ENCODE assay signal across 8 cellular contexts in the genomic region with DNA sequence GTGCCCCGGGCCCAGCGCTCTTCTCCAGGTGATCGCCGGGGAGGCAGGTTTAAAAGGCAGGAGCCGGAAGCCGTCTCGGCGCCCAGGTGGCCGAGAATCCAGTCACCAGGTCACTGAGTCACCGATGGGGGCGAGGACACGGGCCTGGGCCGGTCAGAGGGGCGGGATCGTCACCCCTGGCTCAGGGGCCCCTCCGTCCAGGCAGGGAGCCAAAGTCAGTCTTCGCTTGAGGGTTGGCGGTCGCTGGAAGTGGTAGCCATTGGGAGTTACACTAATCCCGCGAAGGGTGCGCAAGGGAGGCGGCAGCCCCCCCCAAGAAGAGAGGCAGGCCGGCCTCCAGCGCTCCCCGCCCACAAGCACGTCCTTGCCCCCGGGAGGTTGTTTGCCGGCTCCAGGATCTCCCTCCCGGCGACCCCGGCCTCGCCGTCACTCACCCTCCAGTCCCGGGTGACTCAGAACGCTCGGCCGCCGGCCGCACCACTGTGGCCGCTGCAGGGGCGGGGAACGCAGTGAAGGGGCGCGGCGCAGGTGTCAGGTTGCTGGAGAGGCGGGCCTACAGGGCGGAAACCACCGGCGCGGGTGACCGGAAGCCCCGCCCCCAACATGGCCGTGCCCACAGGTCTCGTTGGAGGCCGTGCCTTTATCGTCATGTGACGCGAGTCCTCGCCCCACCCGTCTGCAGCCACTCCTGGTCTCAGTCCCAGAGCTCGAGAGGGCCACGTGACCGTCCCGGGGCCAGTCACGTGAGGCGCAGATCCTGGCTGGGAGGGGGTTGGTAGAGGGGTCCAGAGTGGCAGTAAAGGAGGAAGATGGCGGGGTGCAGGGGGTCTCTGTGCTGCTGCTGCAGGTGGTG. TPM values are rescaled to one million over a fixed set of nuclear protein-coding genes. Genes with fewer than 3 reads are reported as not detected.
A peak's percentile ranks its signal among the peaks of the same experiment; 100 is the strongest.
DNase-seq lines count a peak whose midpoint lies in the region; ATAC-seq, FAIRE-seq and TF ChIP-seq lines count a peak whose summit lies in the region.

TSS of gene CLCN6 (plus strand) at position 738 of the 853 bp plus-strand sequence. CDS start at position 810, 72 bp downstream.
TSS of gene MTHFR (minus strand) at position 511 of the 853 bp plus-strand sequence. CDS start 2,848 bp downstream, outside the sequence.

- no peaks in the 10 kb centered on the region for H3K27me3 Mint-ChIP-seq in progenitor cell of endocrine pancreas

- no peak for TF ChIP-seq CTCF in progenitor cell of endocrine pancreas (IDR thresholded peaks at IDR 0.05; ENCODE audit: unreplicated experiment)

- H3K27ac Mint-ChIP-seq in progenitor cell of endocrine pancreas = peak within 1 kb of the TSS; percentile 97

- FAIRE-seq in GM12892 (lab: Jason Lieb, UNC) = peak; percentile 98

- intact Hi-C loops in left cardiac atrium (cut with DNase I) = loop anchor here in 1 of 2 donors (2.0 kb wide), 1 partner anchor 15 kb away; no protein-coding TSS in a partner anchor

- ATAC-seq in HG02852 (IDR thresholded peaks at IDR 0.05; ENCODE audit: unreplicated experiment) = peak; percentile 77
- ATAC-seq in left cardiac atrium = peak; percentile 88 to 89

- peak within 1 kb of the TSS; percentile 100 for H3K4me3 Mint-ChIP-seq in progenitor cell of endocrine pancreas (ENCODE audit: low read depth)

- H3K36me3 Mint-ChIP-seq in progenitor cell of endocrine pancreas (ENCODE audit: insufficient read depth) = peaks cover 5% of the 10 kb centered on the region

- H3K4me1 Mint-ChIP-seq in progenitor cell of endocrine pancreas (ENCODE audit: low read depth) = peaks cover 44% of the 10 kb centered on the region

- TF ChIP-seq POLR2A in GM12892 (IDR thresholded peaks at IDR 0.05; ENCODE audit: low read depth, low read length) = peak; percentile 76; the same call in 1 of the 2 replicates

- no peaks in the 10 kb centered on the region for H3K9me3 Mint-ChIP-seq in progenitor cell of endocrine pancreas (ENCODE audit: low read depth)

- DNase-seq in GM12892 (ENCODE audit: insufficient read length) (peak; percentile 97), NCI-H146 (lab: John Stamatoyannopoulos, UW) (peak; percentile 97), T-helper 1 cell (peak; percentile 98 to 99 (median 98)), amniotic epithelial cell (ENCODE audit: low read depth) (peak; percentile 98), left cardiac atrium (peak; percentile 100), progenitor cell of endocrine pancreas (ENCODE audit: low spot score, unreplicated experiment) (peak; percentile 99), ureter (ENCODE audit: low spot score) (peak; percentile 100)

RNA-seq across cellular contexts. Expression of gene CLCN6, which starts in this region (rescaled TPM):
- polyA plus RNA-seq in GM12892 (2012; ENCODE audit: missing spikeins) = 14.2 TPM
- total RNA-seq in left cardiac atrium (10 to 100 TPM; 32.1 to 49.0 TPM), progenitor cell of endocrine pancreas (44.1 and 44.3 TPM in 2 replicates), ureter (25.9 TPM)

RNA-seq across cellular contexts. Expression of gene MTHFR, which starts in this region (rescaled TPM):
- polyA plus RNA-seq in GM12892 (2012; ENCODE audit: missing spikeins) = 7.4 TPM
- total RNA-seq in left cardiac atrium = 10 to 100 TPM; 40.1 to 64.3 TPM
- total RNA-seq in progenitor cell of endocrine pancreas = 28.6 and 29.2 TPM in 2 replicates
- 55.4 TPM for total RNA-seq in ureter

Comparison
In these comparisons a context has a peak if more than half of its experiments do, and no peak if none do; other contexts are left out.
1. Peak in every context shown above with its lines: DNase-seq and ATAC-seq.